ENCODE assay signal across 12 cellular contexts in the genomic region with DNA sequence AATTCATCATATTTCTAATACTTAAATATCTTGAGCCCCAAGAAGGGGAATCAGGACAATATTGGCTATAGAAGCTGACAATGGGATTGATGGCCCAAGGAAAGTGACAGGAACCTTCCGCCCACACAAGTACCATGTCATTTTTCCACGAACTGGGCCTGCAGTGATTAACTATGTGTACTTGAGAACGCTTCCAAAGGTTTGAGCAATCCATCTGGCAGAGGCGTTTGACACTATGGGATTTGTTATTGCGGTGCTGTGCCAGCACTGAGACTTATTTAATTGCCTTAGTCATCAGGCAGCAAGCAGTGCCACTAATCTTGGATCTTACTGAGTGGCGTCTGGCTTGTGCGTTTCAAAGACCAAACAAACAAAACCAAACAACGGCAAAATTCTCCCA.
DNase-seq lines count a peak whose midpoint lies in the region; ATAC-seq and TF ChIP-seq lines count a peak whose summit lies in the region.
"Had no signal": no experiment of that assay in that cellular context is flagged by ENCODE, and none has a peak within 500 bp of the region (broad histone marks: within the 10 kb centered on the region; RNA-seq: fewer than 3 reads in every experiment).

No MANE protein-coding gene starts in this region.

- H3K4me1 Mint-ChIP-seq in activated T-helper 1 cell treated with anti-CD3 and anti-CD28 coated beads, Interleukin-12 subunit alpha, Interleukin-12 subunit beta, Interleukin-2, Interleukin-4 antibody, amounts not matched to agents 30 ng/mL and 10 ng/mL and 1 ng/mL, durations not matched to agents 14 hours and 24 hours and 36 hours (ENCODE audit: low read depth) = no peaks in the 10 kb centered on the region
- H3K4me1 Mint-ChIP-seq: stimulated activated naive CD8-positive, alpha-beta T cell treated with anti-CD3 and anti-CD28 coated beads, Interleukin-15, amount 100 ng/mL, for 72 hours had no signal

- H3K27ac ChIP-seq in suprapubic skin (peak overlapping the region; percentile 88), PC-9 (no peak overlapping the region)

- 31% methylated on average over 8 of the region's 8 CpGs for WGBS in suprapubic skin

- intact Hi-C loops in PC-9 (cut with micrococcal nuclease; ENCODE audit: unreplicated experiment) = no loop called here
- intact Hi-C loops in activated T-helper 1 cell treated with anti-CD3 and anti-CD28 coated beads, Interleukin-12 subunit alpha, Interleukin-12 subunit beta, Interleukin-2, Interleukin-4 antibody, amounts not matched to agents 30 ng/mL and 10 ng/mL and 1 ng/mL, durations not matched to agents 14 hours and 24 hours and 36 hours (cut with micrococcal nuclease) = no loop called here

- no peaks in the 10 kb centered on the region for H3K9me2 ChIP-seq in PC-9 (ENCODE audit: insufficient read depth)

- TF ChIP-seq POLR2A in suprapubic skin (IDR thresholded peaks at IDR 0.05) = no peak

- TF ChIP-seq EP300 in suprapubic skin (IDR thresholded peaks at IDR 0.05) = no peak

- no peaks in the 10 kb centered on the region for H3K36me3 ChIP-seq in suprapubic skin
- no peaks in the 10 kb centered on the region for H3K36me3 ChIP-seq in PC-9 (ENCODE audit: low read depth)

- no peak overlapping the region for H3K4me3 ChIP-seq in suprapubic skin
- H3K4me3 ChIP-seq in PC-9 = no peak overlapping the region

- no peaks in the 10 kb centered on the region for H3K36me3 Mint-ChIP-seq in activated T-helper 1 cell treated with anti-CD3 and anti-CD28 coated beads, Interleukin-12 subunit alpha, Interleukin-12 subunit beta, Interleukin-2, Interleukin-4 antibody, amounts not matched to agents 30 ng/mL and 10 ng/mL and 1 ng/mL, durations not matched to agents 14 hours and 24 hours and 36 hours (ENCODE audit: low read depth)

- no peaks in the 10 kb centered on the region for H3F3A ChIP-seq in PC-9 (ENCODE audit: insufficient read depth, low read depth)

- H3K27me3 ChIP-seq in suprapubic skin (no peaks in the 10 kb centered on the region), PC-9 (ENCODE audit: insufficient read depth, low read depth) (peaks cover 6% of the 10 kb centered on the region; the same call in 1 of the 2 replicates)

- TF ChIP-seq CTCF in suprapubic skin (IDR thresholded peaks at IDR 0.05) = no peak
- no peak for TF ChIP-seq CTCF in PC-9 (conservative IDR thresholded peaks at IDR 0.05)

- H4K20me1 ChIP-seq in PC-9 (ENCODE audit: insufficient read depth) = no peaks in the 10 kb centered on the region

- DNase-seq in HCEC 1CT (peak; percentile 64), cerebellar cortex (ENCODE audit: low spot score) (peak; percentile 60), left lobe of liver (ENCODE audit: low spot score) (no peak), suprapubic skin (ENCODE audit: low spot score in 2 of 2) (peak; percentile 87 to 90), DMS153 treated with DMSO at 0.1 percent for 48 hours (lab: John Stamatoyannopoulos, UW; ENCODE audit: unreplicated experiment) (no peak), PC-9 (no peak)
- DNase-seq in activated T-helper 1 cell treated with anti-CD3 and anti-CD28 coated beads, Interleukin-12 subunit alpha, Interleukin-12 subunit beta, Interleukin-2, Interleukin-4 antibody, amounts not matched to agents 30 ng/mL and 10 ng/mL and 1 ng/mL, durations not matched to agents 14 hours and 24 hours and 36 hours (ENCODE audit: low spot score) = no peak
- DNase-seq: activated CD8-positive, alpha-beta T cell treated with anti-CD3 and anti-CD28 coated beads for 36 hours; NCI-H1092 treated with DMSO at 0.1 percent for 48 hours; SHP77; stimulated activated naive CD8-positive, alpha-beta T cell treated with anti-CD3 and anti-CD28 coated beads, Interleukin-15, amount 100 ng/mL, for 72 hours had no signal

- H3K4me1 ChIP-seq in suprapubic skin = peaks cover 12% of the 10 kb centered on the region
- H3K4me1 ChIP-seq in PC-9 (replicated peaks; ENCODE audit: insufficient read depth) = no peaks in the 10 kb centered on the region

- CTCF ChIA-PET in PC-9 (lab: Charles Lee) = no interaction called here

- H3K27me3 Mint-ChIP-seq in activated T-helper 1 cell treated with anti-CD3 and anti-CD28 coated beads, Interleukin-12 subunit alpha, Interleukin-12 subunit beta, Interleukin-2, Interleukin-4 antibody, amounts not matched to agents 30 ng/mL and 10 ng/mL and 1 ng/mL, durations not matched to agents 14 hours and 24 hours and 36 hours (ENCODE audit: insufficient read depth) = peaks cover 2% of the 10 kb centered on the region

- BruUV-seq in PC-9 (replicated peaks; lab: Mats Ljungman, UMichigan) = no TSS peak

- no peaks in the 10 kb centered on the region for H3K9me3 Mint-ChIP-seq in activated T-helper 1 cell treated with anti-CD3 and anti-CD28 coated beads, Interleukin-12 subunit alpha, Interleukin-12 subunit beta, Interleukin-2, Interleukin-4 antibody, amounts not matched to agents 30 ng/mL and 10 ng/mL and 1 ng/mL, durations not matched to agents 14 hours and 24 hours and 36 hours
- H3K9me3 Mint-ChIP-seq: activated CD8-positive, alpha-beta T cell treated with anti-CD3 and anti-CD28 coated beads for 36 hours; stimulated activated naive CD8-positive, alpha-beta T cell treated with anti-CD3 and anti-CD28 coated beads, Interleukin-15, amount 100 ng/mL, for 72 hours had no signal

- H3K27ac Mint-ChIP-seq in activated T-helper 1 cell treated with anti-CD3 and anti-CD28 coated beads, Interleukin-12 subunit alpha, Interleukin-12 subunit beta, Interleukin-2, Interleukin-4 antibody, amounts not matched to agents 30 ng/mL and 10 ng/mL and 1 ng/mL, durations not matched to agents 14 hours and 24 hours and 36 hours = no peak overlapping the region
- H3K27ac Mint-ChIP-seq: activated CD8-positive, alpha-beta T cell treated with anti-CD3 and anti-CD28 coated beads for 36 hours; stimulated activated naive CD8-positive, alpha-beta T cell treated with anti-CD3 and anti-CD28 coated beads, Interleukin-15, amount 100 ng/mL, for 72 hours had no signal

- no peak overlapping the region for H2AFZ ChIP-seq in PC-9

- H3K9me3 ChIP-seq in suprapubic skin = no peaks in the 10 kb centered on the region
- no peaks in the 10 kb centered on the region for H3K9me3 ChIP-seq in PC-9 (ENCODE audit: insufficient read depth, low read depth)

- POLR2A ChIA-PET in PC-9 (lab: Charles Lee; ENCODE audit: unreplicated experiment) = no interaction called here

- H3K4me2 ChIP-seq in PC-9 = no peak overlapping the region

- ATAC-seq in left lobe of liver (peak; percentile 60), HG03175 (IDR thresholded peaks at IDR 0.05; ENCODE audit: unreplicated experiment) (no peak)
- ATAC-seq: activated CD8-positive, alpha-beta T cell treated with anti-CD3 and anti-CD28 coated beads for 36 hours; stimulated activated naive CD8-positive, alpha-beta T cell treated with anti-CD3 and anti-CD28 coated beads, Interleukin-15, amount 100 ng/mL, for 72 hours had no signal

- no peaks in the 10 kb centered on the region for H3K79me2 ChIP-seq in PC-9 (ENCODE audit: low read depth)

- no peak overlapping the region for H3K4me3 Mint-ChIP-seq in activated T-helper 1 cell treated with anti-CD3 and anti-CD28 coated beads, Interleukin-12 subunit alpha, Interleukin-12 subunit beta, Interleukin-2, Interleukin-4 antibody, amounts not matched to agents 30 ng/mL and 10 ng/mL and 1 ng/mL, durations not matched to agents 14 hours and 24 hours and 36 hours
- H3K4me3 Mint-ChIP-seq: activated CD8-positive, alpha-beta T cell treated with anti-CD3 and anti-CD28 coated beads for 36 hours; stimulated activated naive CD8-positive, alpha-beta T cell treated with anti-CD3 and anti-CD28 coated beads, Interleukin-15, amount 100 ng/mL, for 72 hours had no signal

Comparison
In these comparisons a context has a peak if more than half of its experiments do, and no peak if none do; other contexts are left out.
1. DNase-seq: peak in HCEC 1CT (single experiment), cerebellar cortex (single experiment) and suprapubic skin (2 of 2); none in left lobe of liver (single experiment), DMS153 treated with DMSO at 0.1 percent for 48 hours (single experiment), PC-9 (0 of 2) and activated T-helper 1 cell treated with anti-CD3 and anti-CD28 coated beads, Interleukin-12 subunit alpha, Interleukin-12 subunit beta, Interleukin-2, Interleukin-4 antibody, amounts not matched to agents 30 ng/mL and 10 ng/mL and 1 ng/mL, durations not matched to agents 14 hours and 24 hours and 36 hours (single experiment).